ENCODE assay signal across 8 cellular contexts in genomic region chr1:18397636-18398035, GRCh38.
"Had no signal": no experiment of that assay in that cellular context is flagged by ENCODE, and none has a peak within 500 bp of the region (broad histone marks: within the 10 kb centered on the region; RNA-seq: fewer than 3 reads in every experiment).

No MANE protein-coding gene starts in this region.

- H3K9me3 ChIP-seq: HAP-1 had no signal

- H3K27ac Mint-ChIP-seq: HFFc6 had no signal

- H3K27ac ChIP-seq: GM23248 had no signal

- H3K4me1 ChIP-seq: HAP-1 had no signal

- H3K36me3 ChIP-seq: HAP-1 had no signal

- DNase-seq: GM23248, GOT3, H7, HFFc6, IMR-90 had no signal

- H3K4me3 ChIP-seq: GM23248, HAP-1, K562 had no signal

- H3K4me3 Mint-ChIP-seq: HFFc6 had no signal

- ATAC-seq: HCT116, K562 had no signal

- H2AFZ ChIP-seq: GM23248 had no signal

- H3K9ac ChIP-seq: GM23248 had no signal
